ENCODE assay signal across 1 cellular context in genomic region chr16:31269541-31269940, GRCh38.
TF ChIP-seq lines count a peak whose summit lies in the region.

No MANE protein-coding gene starts in this region.

TF ChIP-seq in H1, 55 proteins besides CTCF, POLR2A, EP300 and RAD21 (continued from another document):
- TF ChIP-seq ASH2L (IDR thresholded peaks at IDR 0.05; ENCODE audit: low read length) (no peak), NRF1 (IDR thresholded peaks at IDR 0.05; ENCODE audit: low read depth, low read length) (no peak), CREB1 (IDR thresholded peaks at IDR 0.05) (no peak), SIN3A (conservative IDR thresholded peaks at IDR 0.05 in 1 of 2, IDR thresholded peaks at IDR 0.05 in 1 of 2; ENCODE audit: low read depth in 1 of 2, low read length in 2 of 2) (no peak), SUZ12 (IDR thresholded peaks at IDR 0.05; ENCODE audit: low read length) (no peak), CHD2 (IDR thresholded peaks at IDR 0.05; ENCODE audit: low read length) (no peak), EGR1 (IDR thresholded peaks at IDR 0.05; ENCODE audit: borderline replicate concordance, low read depth, low read length) (no peak), EZH2 (IDR thresholded peaks at IDR 0.05; ENCODE audit: low read depth, low read length, severe bottlenecking) (no peak), MAFK (IDR thresholded peaks at IDR 0.05; ENCODE audit: low read depth, low read length) (no peak), SIX5 (IDR thresholded peaks at IDR 0.05; ENCODE audit: low read depth, low read length) (no peak), POLR2AphosphoS5 (IDR thresholded peaks at IDR 0.05; ENCODE audit: low read depth, low read length) (no peak)
